Comparison of ENCODE assay signal across 2 cellular contexts in the genomic region with DNA sequence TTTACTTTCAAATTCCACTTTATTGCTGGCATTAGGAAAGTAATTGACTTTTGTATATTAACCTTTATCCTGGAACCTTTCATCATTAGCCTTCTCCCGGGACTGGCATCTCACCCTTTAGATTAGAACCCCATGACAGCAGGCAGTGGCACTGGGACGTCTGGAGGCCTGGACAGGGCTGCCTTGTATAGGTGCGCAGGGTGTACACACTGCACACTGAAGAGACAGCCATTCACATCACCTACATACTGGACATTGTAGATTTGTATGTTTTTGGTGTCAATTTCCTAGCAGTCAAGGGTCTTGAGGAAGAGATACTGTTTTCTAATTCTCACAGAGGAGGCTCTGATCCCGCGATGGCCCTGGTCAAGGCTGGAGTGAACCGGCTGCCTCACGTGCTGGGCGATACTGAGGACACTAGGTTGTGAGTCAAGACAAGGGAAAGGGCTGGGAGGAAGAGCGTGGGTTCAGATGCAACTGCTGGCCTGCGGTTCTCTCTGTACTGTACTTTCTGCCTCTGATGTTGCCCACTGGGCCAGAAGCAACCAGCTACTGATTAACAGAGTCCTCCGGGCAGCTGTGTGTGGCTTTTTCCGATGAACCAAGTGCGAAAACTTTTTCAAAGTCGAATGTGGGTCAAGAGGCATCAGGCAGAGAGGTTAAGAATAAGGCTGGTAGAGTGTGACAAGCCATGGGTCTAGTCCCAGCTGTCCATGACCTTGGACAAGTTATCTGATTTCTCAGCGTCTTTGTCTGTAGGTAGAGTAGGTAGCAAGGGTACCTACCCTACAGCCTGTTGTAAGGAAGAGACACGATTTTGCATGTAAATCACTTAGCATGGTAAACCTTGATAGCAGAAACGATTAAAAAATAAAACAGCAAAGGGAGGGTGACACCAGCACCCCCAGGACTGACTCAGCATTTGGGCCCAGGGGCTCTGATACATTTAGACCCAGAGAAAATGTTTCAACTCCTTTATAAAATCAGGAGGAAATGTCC.
TF ChIP-seq lines count a peak whose summit lies in the region.

No MANE protein-coding gene starts in this region.

TF ChIP-seq in GM23338, 12 proteins besides CTCF, POLR2A, EP300 and RAD21 (continues in another document):
- TF ChIP-seq NANOG (IDR thresholded peaks at IDR 0.05; ENCODE audit: borderline replicate concordance) (no peak), ZNF331 (CRISPR knock-in tag; IDR thresholded peaks at IDR 0.05; ENCODE audit: low read depth) (no peak), JUNB (IDR thresholded peaks at IDR 0.05; ENCODE audit: unreplicated experiment) (no peak), ZNF114 (CRISPR knock-in tag; IDR thresholded peaks at IDR 0.05) (no peak), CREB1 (CRISPR knock-in tag; IDR thresholded peaks at IDR 0.05; ENCODE audit: low read depth) (no peak), EZH2 (IDR thresholded peaks at IDR 0.05; ENCODE audit: low read depth, unreplicated experiment) (no peak), EZH2phosphoT487 (IDR thresholded peaks at IDR 0.05; ENCODE audit: unreplicated experiment) (no peak), POLR2AphosphoS5 (IDR thresholded peaks at IDR 0.05; ENCODE audit: low read depth) (no peak), STAT1 (IDR thresholded peaks at IDR 0.05; ENCODE audit: unreplicated experiment) (no peak)
- TF ChIP-seq, protein P1, sequence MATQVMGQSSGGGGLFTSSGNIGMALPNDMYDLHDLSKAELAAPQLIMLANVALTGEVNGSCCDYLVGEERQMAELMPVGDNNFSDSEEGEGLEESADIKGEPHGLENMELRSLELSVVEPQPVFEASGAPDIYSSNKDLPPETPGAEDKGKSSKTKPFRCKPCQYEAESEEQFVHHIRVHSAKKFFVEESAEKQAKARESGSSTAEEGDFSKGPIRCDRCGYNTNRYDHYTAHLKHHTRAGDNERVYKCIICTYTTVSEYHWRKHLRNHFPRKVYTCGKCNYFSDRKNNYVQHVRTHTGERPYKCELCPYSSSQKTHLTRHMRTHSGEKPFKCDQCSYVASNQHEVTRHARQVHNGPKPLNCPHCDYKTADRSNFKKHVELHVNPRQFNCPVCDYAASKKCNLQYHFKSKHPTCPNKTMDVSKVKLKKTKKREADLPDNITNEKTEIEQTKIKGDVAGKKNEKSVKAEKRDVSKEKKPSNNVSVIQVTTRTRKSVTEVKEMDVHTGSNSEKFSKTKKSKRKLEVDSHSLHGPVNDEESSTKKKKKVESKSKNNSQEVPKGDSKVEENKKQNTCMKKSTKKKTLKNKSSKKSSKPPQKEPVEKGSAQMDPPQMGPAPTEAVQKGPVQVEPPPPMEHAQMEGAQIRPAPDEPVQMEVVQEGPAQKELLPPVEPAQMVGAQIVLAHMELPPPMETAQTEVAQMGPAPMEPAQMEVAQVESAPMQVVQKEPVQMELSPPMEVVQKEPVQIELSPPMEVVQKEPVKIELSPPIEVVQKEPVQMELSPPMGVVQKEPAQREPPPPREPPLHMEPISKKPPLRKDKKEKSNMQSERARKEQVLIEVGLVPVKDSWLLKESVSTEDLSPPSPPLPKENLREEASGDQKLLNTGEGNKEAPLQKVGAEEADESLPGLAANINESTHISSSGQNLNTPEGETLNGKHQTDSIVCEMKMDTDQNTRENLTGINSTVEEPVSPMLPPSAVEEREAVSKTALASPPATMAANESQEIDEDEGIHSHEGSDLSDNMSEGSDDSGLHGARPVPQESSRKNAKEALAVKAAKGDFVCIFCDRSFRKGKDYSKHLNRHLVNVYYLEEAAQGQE (IDR thresholded peaks at IDR 0.05; ENCODE audit: unreplicated experiment) = no peak
- TF ChIP-seq, protein P2, sequence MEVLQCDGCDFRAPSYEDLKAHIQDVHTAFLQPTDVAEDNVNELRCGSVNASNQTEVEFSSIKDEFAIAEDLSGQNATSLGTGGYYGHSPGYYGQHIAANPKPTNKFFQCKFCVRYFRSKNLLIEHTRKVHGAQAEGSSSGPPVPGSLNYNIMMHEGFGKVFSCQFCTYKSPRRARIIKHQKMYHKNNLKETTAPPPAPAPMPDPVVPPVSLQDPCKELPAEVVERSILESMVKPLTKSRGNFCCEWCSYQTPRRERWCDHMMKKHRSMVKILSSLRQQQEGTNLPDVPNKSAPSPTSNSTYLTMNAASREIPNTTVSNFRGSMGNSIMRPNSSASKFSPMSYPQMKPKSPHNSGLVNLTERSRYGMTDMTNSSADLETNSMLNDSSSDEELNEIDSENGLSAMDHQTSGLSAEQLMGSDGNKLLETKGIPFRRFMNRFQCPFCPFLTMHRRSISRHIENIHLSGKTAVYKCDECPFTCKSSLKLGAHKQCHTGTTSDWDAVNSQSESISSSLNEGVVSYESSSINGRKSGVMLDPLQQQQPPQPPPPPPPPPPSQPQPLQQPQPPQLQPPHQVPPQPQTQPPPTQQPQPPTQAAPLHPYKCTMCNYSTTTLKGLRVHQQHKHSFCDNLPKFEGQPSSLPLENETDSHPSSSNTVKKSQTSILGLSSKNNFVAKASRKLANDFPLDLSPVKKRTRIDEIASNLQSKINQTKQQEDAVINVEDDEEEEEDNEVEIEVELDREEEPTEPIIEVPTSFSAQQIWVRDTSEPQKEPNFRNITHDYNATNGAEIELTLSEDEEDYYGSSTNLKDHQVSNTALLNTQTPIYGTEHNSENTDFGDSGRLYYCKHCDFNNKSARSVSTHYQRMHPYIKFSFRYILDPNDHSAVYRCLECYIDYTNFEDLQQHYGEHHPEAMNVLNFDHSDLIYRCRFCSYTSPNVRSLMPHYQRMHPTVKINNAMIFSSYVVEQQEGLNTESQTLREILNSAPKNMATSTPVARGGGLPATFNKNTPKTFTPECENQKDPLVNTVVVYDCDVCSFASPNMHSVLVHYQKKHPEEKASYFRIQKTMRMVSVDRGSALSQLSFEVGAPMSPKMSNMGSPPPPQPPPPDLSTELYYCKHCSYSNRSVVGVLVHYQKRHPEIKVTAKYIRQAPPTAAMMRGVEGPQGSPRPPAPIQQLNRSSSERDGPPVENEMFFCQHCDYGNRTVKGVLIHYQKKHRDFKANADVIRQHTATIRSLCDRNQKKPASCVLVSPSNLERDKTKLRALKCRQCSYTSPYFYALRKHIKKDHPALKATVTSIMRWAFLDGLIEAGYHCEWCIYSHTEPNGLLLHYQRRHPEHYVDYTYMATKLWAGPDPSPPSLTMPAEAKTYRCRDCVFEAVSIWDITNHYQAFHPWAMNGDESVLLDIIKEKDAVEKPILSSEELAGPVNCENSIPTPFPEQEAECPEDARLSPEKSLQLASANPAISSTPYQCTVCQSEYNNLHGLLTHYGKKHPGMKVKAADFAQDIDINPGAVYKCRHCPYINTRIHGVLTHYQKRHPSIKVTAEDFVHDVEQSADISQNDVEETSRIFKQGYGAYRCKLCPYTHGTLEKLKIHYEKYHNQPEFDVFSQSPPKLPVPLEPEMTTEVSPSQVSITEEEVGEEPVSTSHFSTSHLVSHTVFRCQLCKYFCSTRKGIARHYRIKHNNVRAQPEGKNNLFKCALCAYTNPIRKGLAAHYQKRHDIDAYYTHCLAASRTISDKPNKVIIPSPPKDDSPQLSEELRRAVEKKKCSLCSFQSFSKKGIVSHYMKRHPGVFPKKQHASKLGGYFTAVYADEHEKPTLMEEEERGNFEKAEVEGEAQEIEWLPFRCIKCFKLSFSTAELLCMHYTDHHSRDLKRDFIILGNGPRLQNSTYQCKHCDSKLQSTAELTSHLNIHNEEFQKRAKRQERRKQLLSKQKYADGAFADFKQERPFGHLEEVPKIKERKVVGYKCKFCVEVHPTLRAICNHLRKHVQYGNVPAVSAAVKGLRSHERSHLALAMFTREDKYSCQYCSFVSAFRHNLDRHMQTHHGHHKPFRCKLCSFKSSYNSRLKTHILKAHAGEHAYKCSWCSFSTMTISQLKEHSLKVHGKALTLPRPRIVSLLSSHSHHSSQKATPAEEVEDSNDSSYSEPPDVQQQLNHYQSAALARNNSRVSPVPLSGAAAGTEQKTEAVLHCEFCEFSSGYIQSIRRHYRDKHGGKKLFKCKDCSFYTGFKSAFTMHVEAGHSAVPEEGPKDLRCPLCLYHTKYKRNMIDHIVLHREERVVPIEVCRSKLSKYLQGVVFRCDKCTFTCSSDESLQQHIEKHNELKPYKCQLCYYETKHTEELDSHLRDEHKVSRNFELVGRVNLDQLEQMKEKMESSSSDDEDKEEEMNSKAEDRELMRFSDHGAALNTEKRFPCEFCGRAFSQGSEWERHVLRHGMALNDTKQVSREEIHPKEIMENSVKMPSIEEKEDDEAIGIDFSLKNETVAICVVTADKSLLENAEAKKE (CRISPR knock-in tag; IDR thresholded peaks at IDR 0.05) = no peak

TF ChIP-seq in GM12878, 131 proteins besides CTCF, POLR2A, EP300 and RAD21:
- TF ChIP-seq BHLHE40 (IDR thresholded peaks at IDR 0.05; ENCODE audit: borderline replicate concordance in 1 of 2, low read depth in 2 of 2, low read length in 1 of 2) (peak in 1 of 2 experiments; percentile 90; a peak in 2 of 4 replicates), NR2F1 (conservative IDR thresholded peaks at IDR 0.05) (peak; percentile 36; the same call in 1 of the 2 replicates)
- TF ChIP-seq, protein P1 (IDR thresholded peaks at IDR 0.05; ENCODE audit: low read depth, low read length) = no peak
